In the genomic region with DNA sequence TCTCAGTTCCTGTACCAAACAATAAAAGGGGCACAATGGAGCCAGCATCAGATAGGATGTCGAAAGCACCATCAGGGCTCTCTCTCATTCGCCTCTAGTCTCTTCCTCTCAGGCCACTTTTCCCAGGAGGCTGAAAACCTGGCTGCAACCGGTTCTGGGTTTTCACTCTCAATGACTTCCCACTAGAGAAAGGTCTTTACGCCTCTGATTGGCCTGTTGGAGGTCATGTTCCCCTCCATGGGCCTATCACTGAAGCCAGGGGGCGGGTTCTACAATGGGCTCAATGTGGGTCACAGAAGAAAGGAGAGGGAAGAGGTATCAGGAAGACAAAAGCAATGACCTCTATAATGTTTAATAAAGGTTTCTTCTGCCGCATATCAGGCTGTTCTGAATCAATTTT, we compare ENCODE assay signal across 8 cellular contexts. TPM values are rescaled to one million over a fixed set of nuclear protein-coding genes. Genes with fewer than 3 reads are reported as not detected.
DNase-seq lines count a peak whose midpoint lies in the region; ATAC-seq, FAIRE-seq and TF ChIP-seq lines count a peak whose summit lies in the region.

No MANE protein-coding gene starts in this region.

- H3K36me3 ChIP-seq in OCI-LY1 (ENCODE audit: insufficient read depth, low read length): 0 out of 2 replicates have a peak, but pooled peaks cover 2% of the 10 kb centered on the region

- H3K9me3 Mint-ChIP-seq in activated naive CD4-positive, alpha-beta T cell treated with anti-CD3 and anti-CD28 coated beads, Interleukin-2, amount 10 ng/mL, durations not matched to agents 7 days and 5 days: no peaks in the 10 kb centered on the region

- no peak overlapping the region for H3K4me3 ChIP-seq in OCI-LY1 (ENCODE audit: low read depth, low read length, poor library complexity, severe bottlenecking)

- no peak overlapping the region for H3K27ac Mint-ChIP-seq in activated naive CD4-positive, alpha-beta T cell treated with anti-CD3 and anti-CD28 coated beads, Interleukin-2, amount 10 ng/mL, durations not matched to agents 7 days and 5 days

- H2AFZ ChIP-seq in OCI-LY1 (ENCODE audit: low read length): no peak overlapping the region

- H3K4me3 Mint-ChIP-seq in activated naive CD4-positive, alpha-beta T cell treated with anti-CD3 and anti-CD28 coated beads, Interleukin-2, amount 10 ng/mL, durations not matched to agents 7 days and 5 days: no peak overlapping the region

- DNase-seq in Right ventricle myocardium inferior (ENCODE audit: missing footprints) (peak; percentile 75), sciatic nerve (ENCODE audit: low spot score) (no peak), RPMI8226 (no peak), GM19239 (ENCODE audit: insufficient read length, low spot score) (no peak)
- no peak for DNase-seq in activated naive CD4-positive, alpha-beta T cell treated with anti-CD3 and anti-CD28 coated beads, Interleukin-2, amount 10 ng/mL, durations not matched to agents 7 days and 5 days

- TF ChIP-seq CTCF in OCI-LY1 (IDR thresholded peaks at IDR 0.05; ENCODE audit: low read length): no peak

- H4K20me1 ChIP-seq in OCI-LY1 (ENCODE audit: insufficient read depth, low read length): peaks cover 2% of the 10 kb centered on the region; the same call in 1 of the 2 replicates

- no peaks in the 10 kb centered on the region for H3F3A ChIP-seq in OCI-LY1 (ENCODE audit: insufficient read depth, low read length)

- no peak for FAIRE-seq in GM19239 (lab: Jason Lieb, UNC)

- ATAC-seq in GM19351 (IDR thresholded peaks at IDR 0.05; ENCODE audit: unreplicated experiment) (peak; percentile 94), Right ventricle myocardium inferior (peak; percentile 94), sciatic nerve (peak; percentile 46), HG03521 (IDR thresholded peaks at IDR 0.05; ENCODE audit: unreplicated experiment) (no peak)

- CTCF ChIA-PET in activated naive CD4-positive, alpha-beta T cell treated with anti-CD3 and anti-CD28 coated beads, Interleukin-2, amount 10 ng/mL, durations not matched to agents 7 days and 5 days (lab: Charles Lee): no interaction called here

- H3K9me2 ChIP-seq in OCI-LY1 (ENCODE audit: low read depth, low read length): no peaks in the 10 kb centered on the region

- intact Hi-C loops in Right ventricle myocardium inferior (cut with DNase I): loop anchor here (1.0 kb wide), 1 partner anchor 28 kb away; no protein-coding TSS in a partner anchor
- intact Hi-C loops in sciatic nerve (cut with DNase I): no loop called here

- no peak overlapping the region for H3K9ac ChIP-seq in OCI-LY1 (ENCODE audit: low read length)

- H3K79me2 ChIP-seq in OCI-LY1 (ENCODE audit: insufficient read depth, low read length): peaks cover 35% of the 10 kb centered on the region

- no peaks in the 10 kb centered on the region for H3K9me3 ChIP-seq in OCI-LY1 (ENCODE audit: low read length)

- H3K27me3 ChIP-seq in OCI-LY1 (ENCODE audit: insufficient read depth, low read length): no peaks in the 10 kb centered on the region

- H3K4me1 ChIP-seq in OCI-LY1 (ENCODE audit: insufficient read depth, low read length, severe bottlenecking): peaks cover 36% of the 10 kb centered on the region

- no peaks in the 10 kb centered on the region for H3K36me3 Mint-ChIP-seq in activated naive CD4-positive, alpha-beta T cell treated with anti-CD3 and anti-CD28 coated beads, Interleukin-2, amount 10 ng/mL, durations not matched to agents 7 days and 5 days

- H3K4me1 Mint-ChIP-seq in activated naive CD4-positive, alpha-beta T cell treated with anti-CD3 and anti-CD28 coated beads, Interleukin-2, amount 10 ng/mL, durations not matched to agents 7 days and 5 days: peaks cover 2% of the 10 kb centered on the region

- H3K27ac ChIP-seq in OCI-LY1 (ENCODE audit: low read depth, low read length, poor library complexity, severe bottlenecking): no peak overlapping the region

- H3K4me2 ChIP-seq in OCI-LY1 (ENCODE audit: low read length): 0 out of 2 replicates have a peak overlapping the region, but pooled peaks have one; percentile 8

- no peaks in the 10 kb centered on the region for H3K27me3 Mint-ChIP-seq in activated naive CD4-positive, alpha-beta T cell treated with anti-CD3 and anti-CD28 coated beads, Interleukin-2, amount 10 ng/mL, durations not matched to agents 7 days and 5 days

RNA-seq across cellular contexts. Expression of gene ZNF827, which starts 29.3 kb away (rescaled TPM):
- total RNA-seq in Right ventricle myocardium inferior (11.9 TPM), sciatic nerve (13.3 TPM)
